Comparison of ENCODE assay signal across 8 cellular contexts in the genomic region with DNA sequence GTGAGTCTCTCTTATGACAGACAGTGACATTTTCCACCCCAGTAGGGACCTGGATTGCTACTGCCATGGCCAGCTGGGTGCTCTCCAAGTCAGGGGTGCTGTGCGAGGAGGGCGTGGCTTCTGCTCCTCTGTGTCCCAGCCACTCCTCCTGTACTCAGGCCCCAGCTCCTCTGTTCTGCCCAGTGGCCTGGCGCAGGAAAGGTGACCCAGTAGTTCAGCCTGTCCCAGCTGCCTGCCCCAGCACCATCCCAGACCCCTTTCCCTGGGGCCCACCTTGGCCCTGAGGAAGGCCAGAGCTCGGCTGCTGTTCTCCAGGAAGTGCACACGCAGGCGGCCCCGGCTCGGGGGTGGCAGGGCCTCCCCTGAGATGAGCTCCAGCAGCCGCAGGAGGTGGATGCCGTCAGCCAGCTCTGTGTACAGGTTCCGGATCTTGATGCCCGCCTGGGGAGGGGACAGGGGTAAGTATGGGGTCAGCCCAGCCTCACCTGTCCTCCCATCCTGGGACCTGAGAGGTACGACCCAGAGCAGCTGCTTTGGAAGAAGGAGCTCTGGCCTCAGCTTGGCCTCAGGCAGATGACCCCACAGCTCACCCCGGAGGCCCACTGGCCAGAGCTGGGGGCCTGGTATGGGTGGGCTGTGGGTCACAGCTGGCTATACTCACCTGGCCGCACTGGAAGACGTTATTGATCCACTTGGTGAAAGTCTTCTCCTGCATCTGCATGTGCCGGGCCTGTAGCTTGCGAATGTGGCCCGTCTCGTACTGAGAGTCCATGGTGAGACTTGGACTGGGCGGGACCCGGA. TPM values are rescaled to one million over a fixed set of nuclear protein-coding genes. Genes with fewer than 3 reads are reported as not detected.
A peak's percentile ranks its signal among the peaks of the same experiment; 100 is the strongest.
DNase-seq lines count a peak whose midpoint lies in the region; ATAC-seq, FAIRE-seq and TF ChIP-seq lines count a peak whose summit lies in the region.

No MANE protein-coding gene starts in this region.

- peak overlapping the region; percentile 36 for H3K4me3 Mint-ChIP-seq in activated CD8-positive, alpha-beta T cell treated with anti-CD3 and anti-CD28 coated beads for 36 hours

- CTCF ChIA-PET in activated CD8-positive, alpha-beta T cell treated with anti-CD3 and anti-CD28 coated beads for 36 hours (lab: Charles Lee): interaction anchor here (1.2 to 1.8 kb wide), 5 partner anchors 12 to 335 kb away, joined by 3 to 8 read pairs (median 4); no protein-coding TSS in a partner anchor

- peak overlapping the region; percentile 78 to 82 (median 82) for H3K27ac ChIP-seq in thyroid gland

- H3K4me1 Mint-ChIP-seq in activated CD8-positive, alpha-beta T cell treated with anti-CD3 and anti-CD28 coated beads for 36 hours (ENCODE audit: low read depth): peaks cover 38% of the 10 kb centered on the region

- TF ChIP-seq CTCF in activated CD8-positive, alpha-beta T cell treated with anti-CD3 and anti-CD28 coated beads for 36 hours (IDR thresholded peaks at IDR 0.05): no peak
- TF ChIP-seq CTCF in thyroid gland (IDR thresholded peaks at IDR 0.05): peak in 1 of 6 experiments; percentile 2

- POLR2A ChIA-PET in activated CD8-positive, alpha-beta T cell treated with anti-CD3 and anti-CD28 coated beads for 36 hours (lab: Charles Lee): interaction anchor here (1.0 to 1.5 kb wide), 3 partner anchors 10 to 78 kb away, joined by 3 to 4 read pairs (median 3); no protein-coding TSS in a partner anchor

- peak; percentile 15 for DNase-seq in activated naive CD4-positive, alpha-beta T cell treated with Interleukin-2 at 50 U/mL for 16 hours
- no peak for DNase-seq in activated naive CD4-positive, alpha-beta T cell treated with anti-CD3 and anti-CD28 coated beads, Interleukin-2, amount 50 U/mL, for 16 hours
- peak; percentile 33 for DNase-seq in activated CD8-positive, alpha-beta T cell treated with anti-CD3 and anti-CD28 coated beads for 36 hours
- DNase-seq in iPS-NIHi11 (ENCODE audit: low spot score) (peak; percentile 65), thyroid gland (peak; percentile 99), A172 (ENCODE audit: low spot score) (no peak), 8988T (no peak), frontal cortex (ENCODE audit: low spot score in 2 of 2) (no peak)

- H3K36me3 Mint-ChIP-seq in activated CD8-positive, alpha-beta T cell treated with anti-CD3 and anti-CD28 coated beads for 36 hours (ENCODE audit: low read depth): no peaks in the 10 kb centered on the region

- no peaks in the 10 kb centered on the region for H3K9me3 ChIP-seq in thyroid gland

- peak overlapping the region; percentile 64 for H3K27ac Mint-ChIP-seq in activated CD8-positive, alpha-beta T cell treated with anti-CD3 and anti-CD28 coated beads for 36 hours

- H3K27me3 ChIP-seq in thyroid gland: no peaks in the 10 kb centered on the region

- peak in 1 of 2 donors; percentile 52 for TF ChIP-seq POLR2A in thyroid gland (IDR thresholded peaks at IDR 0.05)

- 68 to 74% methylated on average over 10 to 17 of the region's 22 CpGs for WGBS in thyroid gland, 2 donors

- H3K4me1 ChIP-seq in thyroid gland: peaks cover 38 to 53% of the 10 kb centered on the region in 2 donors

- no peaks in the 10 kb centered on the region for H3K9me3 Mint-ChIP-seq in activated CD8-positive, alpha-beta T cell treated with anti-CD3 and anti-CD28 coated beads for 36 hours

- intact Hi-C loops in activated CD8-positive, alpha-beta T cell treated with anti-CD3 and anti-CD28 coated beads for 36 hours (cut with micrococcal nuclease): no loop called here
- intact Hi-C loops in thyroid gland (cut with DNase I): no loop called here

- no peak for ATAC-seq in activated CD8-positive, alpha-beta T cell treated with anti-CD3 and anti-CD28 coated beads for 36 hours

- H3K36me3 ChIP-seq in thyroid gland: no peaks in the 10 kb centered on the region

- H3K4me3 ChIP-seq in thyroid gland (replicated peaks in 1 of 3): no peak overlapping the region

- no peak for FAIRE-seq in frontal cortex (lab: Jason Lieb, UNC)

- H3K27me3 Mint-ChIP-seq in activated CD8-positive, alpha-beta T cell treated with anti-CD3 and anti-CD28 coated beads for 36 hours: no peaks in the 10 kb centered on the region

RNA-seq across cellular contexts. Expression of gene SPTBN5, which starts 1.0 kb away (rescaled TPM):
- under 1 TPM; 0.11 to 0.14 TPM for total RNA-seq in activated CD8-positive, alpha-beta T cell treated with anti-CD3 and anti-CD28 coated beads for 36 hours
- 1 to 10 TPM in 3 of 4 donors, under 1 TPM in 1; 0.40 to 2.5 (median 1.8) TPM for total RNA-seq in thyroid gland
- 0.16 and 0.22 TPM in 2 replicates for total RNA-seq in A172 (2014; rRNA removed; shearing (Covaris generic))
- 0.41 TPM for total RNA-seq in frontal cortex

RNA-seq across cellular contexts. Expression of gene PLA2G4B, which starts 54.2 kb away (rescaled TPM):
- 1 to 10 TPM; 4.2 to 4.8 TPM for total RNA-seq in activated CD8-positive, alpha-beta T cell treated with anti-CD3 and anti-CD28 coated beads for 36 hours
- total RNA-seq in thyroid gland: 10 to 100 TPM in 1 of 4 donors, 1 to 10 TPM in 3; 6.2 to 13.0 (median 8.6) TPM
- 0.57 and 0.84 TPM in 2 replicates for total RNA-seq in A172 (2014; rRNA removed; shearing (Covaris generic))
- 2.4 TPM for total RNA-seq in frontal cortex

Comparison
In these comparisons a context has a peak if more than half of its experiments do, and no peak if none do; other contexts are left out.
1. DNase-seq: peak in activated naive CD4-positive, alpha-beta T cell treated with Interleukin-2 at 50 U/mL for 16 hours (single experiment), activated CD8-positive, alpha-beta T cell treated with anti-CD3 and anti-CD28 coated beads for 36 hours (single experiment), iPS-NIHi11 (single experiment) and thyroid gland (2 of 2); none in activated naive CD4-positive, alpha-beta T cell treated with anti-CD3 and anti-CD28 coated beads, Interleukin-2, amount 50 U/mL, for 16 hours (single experiment), A172 (single experiment), 8988T (single experiment) and frontal cortex (0 of 2).